ENCODE assay signal across 8 cellular contexts in genomic region chr11:121023848-121024751, GRCh38. TPM values are rescaled to one million over a fixed set of nuclear protein-coding genes. Genes with fewer than 3 reads are reported as not detected.
DNase-seq lines count a peak whose midpoint lies in the region; ATAC-seq and TF ChIP-seq lines count a peak whose summit lies in the region.

TBCEL (plus strand) TSS chr11:121024102; CDS start chr11:121045691, 21,589 bp downstream.

- CTCF ChIA-PET in Calu3 (lab: Charles Lee) (interaction anchor here (1.0 kb wide), 1 partner anchor 43 kb away, joined by 3 read pairs; no protein-coding TSS in a partner anchor), OCI-LY7 (lab: Charles Lee; ENCODE audit: unreplicated experiment) (interaction anchor here (0.6 kb wide), 1 partner anchor 228 kb away, joined by 3 read pairs; no protein-coding TSS in a partner anchor)

- H3K36me3 Mint-ChIP-seq in Calu3 (ENCODE audit: insufficient read depth, unreplicated experiment), result peaks cover 8% of the 10 kb centered on the region

- peaks cover 14% of the 10 kb centered on the region; the same call in 1 of the 2 replicates for H3K79me2 ChIP-seq in OCI-LY7 (ENCODE audit: insufficient read depth, low read depth, low read length)

- POLR2A ChIA-PET in OCI-LY7 (lab: Charles Lee), result interaction anchor here (0.6 to 1.2 kb wide), 3 partner anchors 10 to 1647 kb away, joined by 3 read pairs; no protein-coding TSS in a partner anchor

- no peaks in the 10 kb centered on the region for H3K9me3 Mint-ChIP-seq in Calu3 (ENCODE audit: low read depth, unreplicated experiment)

- H3K4me2 ChIP-seq in OCI-LY7 (ENCODE audit: low read length), result peak within 1 kb of the TSS; percentile 92

- peaks cover 12% of the 10 kb centered on the region for H3K4me1 ChIP-seq in OCI-LY7 (ENCODE audit: insufficient read depth, low read length, poor library complexity, severe bottlenecking)
- peaks cover 6 to 8% of the 10 kb centered on the region in 2 donors for H3K4me1 ChIP-seq in esophagus (ENCODE audit: control insufficient read depth in 2 of 2, insufficient read depth in 2 of 2, low read length in 1 of 2)
- H3K4me1 ChIP-seq in muscle layer of duodenum (ENCODE audit: control insufficient read depth in 1 of 2, insufficient read depth in 2 of 2, low read length in 2 of 2), result peaks cover 11 to 17% of the 10 kb centered on the region in 2 donors

- intact Hi-C loops in Calu3 (cut with micrococcal nuclease; ENCODE audit: unreplicated experiment) (no loop called here), OCI-LY7 (cut with micrococcal nuclease; ENCODE audit: unreplicated experiment) (no loop called here)

- H3K36me3 ChIP-seq in OCI-LY7 (ENCODE audit: insufficient read depth, low read length) (no peaks in the 10 kb centered on the region), esophagus (ENCODE audit: control insufficient read depth in 2 of 2, insufficient read depth in 2 of 2, low read length in 1 of 2) (no peaks in the 10 kb centered on the region), muscle layer of duodenum (ENCODE audit: control insufficient read depth in 1 of 2, insufficient read depth in 2 of 2, low read length in 2 of 2) (no peaks in the 10 kb centered on the region)

- no peaks in the 10 kb centered on the region for H4K20me1 ChIP-seq in OCI-LY7 (ENCODE audit: insufficient read depth, low read length)

- peak within 1 kb of the TSS; percentile 98 for H3K4me3 ChIP-seq in OCI-LY7 (ENCODE audit: low read depth, low read length, poor library complexity, severe bottlenecking)
- H3K4me3 ChIP-seq in esophagus (ENCODE audit: low read depth in 1 of 2, low read length in 2 of 2), result peak within 1 kb of the TSS; percentile 69 to 80
- peak within 1 kb of the TSS; percentile 73 to 84 for H3K4me3 ChIP-seq in muscle layer of duodenum (ENCODE audit: low read depth in 1 of 2, low read length in 2 of 2)

- peak; percentile 97 for ATAC-seq in GM21381 (IDR thresholded peaks at IDR 0.05; ENCODE audit: unreplicated experiment)

- peak within 1 kb of the TSS; percentile 12 for H2AFZ ChIP-seq in OCI-LY7 (ENCODE audit: low read length)

- H3K9me2 ChIP-seq in OCI-LY7 (ENCODE audit: insufficient read depth, low read length), result no peaks in the 10 kb centered on the region

- BruUV-seq in Calu3 (replicated peaks; lab: Mats Ljungman, UMichigan) (no TSS peak), OCI-LY7 (replicated peaks; lab: Mats Ljungman, UMichigan) (no TSS peak)

- WGBS in esophagus, 2 donors, result 1% methylated on average over 50 to 54 of the region's 54 CpGs

- DNase-seq in Calu3 (peak; percentile 14), HUDEP-2 (lab: John Stamatoyannopoulos, UW; ENCODE audit: unreplicated experiment in 76 of 76) (peak in 75 of 76 experiments; percentile 7 to 88 (median 73)), OCI-LY7 (ENCODE audit: low spot score) (peak; percentile 92), activated T-cell treated with anti-CD3 and anti-CD28 coated beads for 48 hours (ENCODE audit: low read depth) (peak; percentile 76)
- DNase-seq in stimulated activated CD8-positive, alpha-beta memory T cell treated with anti-CD3 and anti-CD28 coated beads, Interleukin-7, amount 100 ng/mL, for 4 hours (ENCODE audit: low read depth in 2 of 2), result peak; percentile 60 to 75

- TF ChIP-seq CTCF in Calu3 (IDR thresholded peaks at IDR 0.05; ENCODE audit: unreplicated experiment), result no peak
- TF ChIP-seq CTCF in OCI-LY7 (conservative IDR thresholded peaks at IDR 0.05; ENCODE audit: low read length), result no peak

- H3K27ac Mint-ChIP-seq in Calu3 (ENCODE audit: unreplicated experiment), result no peak within 1 kb of the TSS

- peak within 1 kb of the TSS; percentile 47 for H3K4me3 Mint-ChIP-seq in Calu3 (ENCODE audit: low read depth, unreplicated experiment)

- no peaks in the 10 kb centered on the region for H3K4me1 Mint-ChIP-seq in Calu3 (ENCODE audit: low read depth, unreplicated experiment)

- H3K9me3 ChIP-seq in OCI-LY7 (ENCODE audit: low read length) (no peaks in the 10 kb centered on the region), esophagus (ENCODE audit: control insufficient read depth in 2 of 2, insufficient read depth in 1 of 2, low read depth in 1 of 2, low read length in 1 of 2) (no peaks in the 10 kb centered on the region), muscle layer of duodenum (ENCODE audit: control insufficient read depth in 1 of 2, low read length in 2 of 2) (no peaks in the 10 kb centered on the region)

- H3K27me3 ChIP-seq in esophagus (ENCODE audit: control insufficient read depth in 1 of 2, insufficient read depth in 2 of 2, low read length in 2 of 2), result no peaks in the 10 kb centered on the region
- no peaks in the 10 kb centered on the region for H3K27me3 ChIP-seq in muscle layer of duodenum (ENCODE audit: low read depth, low read length)

- H3K27ac ChIP-seq in OCI-LY7 (ENCODE audit: low read depth, low read length, poor library complexity, severe bottlenecking), result no peak within 1 kb of the TSS
- peak within 1 kb of the TSS in 1 of 2 donors; percentile 34 for H3K27ac ChIP-seq in esophagus (ENCODE audit: low read depth in 2 of 2, low read length in 1 of 2)
- peak within 1 kb of the TSS; percentile 17 for H3K27ac ChIP-seq in muscle layer of duodenum (ENCODE audit: low read length)

- peaks cover 46% of the 10 kb centered on the region for H3K27me3 Mint-ChIP-seq in Calu3 (ENCODE audit: unreplicated experiment)

RNA-seq across cellular contexts. Expression of gene TBCEL, which starts in this region (rescaled TPM):
- total RNA-seq in Calu3 (2022) (0.80 and 0.88 TPM in 2 replicates), OCI-LY7 (2022) (14.9 and 17.1 TPM in 2 replicates)
- 13.0 and 19.5 TPM in 2 replicates for total RNA-seq in OCI-LY7 (2014; rRNA removed; shearing (Covaris generic))
- polyA plus RNA-seq in esophagus, result 1 to 10 TPM; 2.0 to 2.2 TPM

Comparison
In these comparisons a context has a peak if more than half of its experiments do, and no peak if none do; other contexts are left out.
1. Peak in DNase-seq in Calu3; RNA of the gene not detected or under 1 TPM.
2. DNase-seq: peak in every context shown above with its lines; median percentile 92 in OCI-LY7; 76 in activated T-cell treated with anti-CD3 and anti-CD28 coated beads for 48 hours; 73 in HUDEP-2; 68 in stimulated activated CD8-positive, alpha-beta memory T cell treated with anti-CD3 and anti-CD28 coated beads, Interleukin-7, amount 100 ng/mL, for 4 hours; 14 in Calu3.